In genomic region chr1:16903458-16903796, GRCh38 we compare ENCODE assay signal across 9 cellular contexts. TPM values are rescaled to one million over a fixed set of nuclear protein-coding genes. Genes with fewer than 3 reads are reported as not detected.
A peak's percentile ranks its signal among the peaks of the same experiment; 100 is the strongest.
DNase-seq lines count a peak whose midpoint lies in the region; ATAC-seq and TF ChIP-seq lines count a peak whose summit lies in the region.
"Had no signal": no experiment of that assay in that cellular context is flagged by ENCODE, and none has a peak within 500 bp of the region (broad histone marks: within the 10 kb centered on the region; RNA-seq: fewer than 3 reads in every experiment).

No MANE protein-coding gene starts in this region.

- H2AK5ac ChIP-seq in trophoblast cell (ENCODE audit: low read length) = no peak overlapping the region

- H4K91ac ChIP-seq in trophoblast cell (ENCODE audit: low read depth, low read length) = no peak overlapping the region

- DNase-seq in CD4-positive, alpha-beta T cell = no peak
- DNase-seq in MM.1S (no peak), epithelial cell of esophagus (ENCODE audit: low read depth) (no peak), trophoblast cell (no peak), NCI-H446 (lab: John Stamatoyannopoulos, UW) (no peak), MV-4-11 (lab: John Stamatoyannopoulos, UW) (no peak), middle frontal gyrus (ENCODE audit: extremely low spot score, low spot score) (no peak)

- H4K12ac ChIP-seq in trophoblast cell (ENCODE audit: low read depth, low read length) = no peak overlapping the region

- peaks cover 35% of the 10 kb centered on the region for H3K4me1 Mint-ChIP-seq in CD4-positive, alpha-beta T cell (ENCODE audit: low read depth)

- intact Hi-C loops in CD4-positive, alpha-beta T cell (cut with DNase I, micrococcal nuclease) = loop anchor here (5.0 to 10.0 kb wide), 2 partner anchors 149 to 1379 kb away; partner anchors contain the start of genes CASP9 (in 1 of the 2), DNAJC16 (in 1 of the 2) and SDHB (in 1 of the 2)

- no peaks in the 10 kb centered on the region for H3K9me3 Mint-ChIP-seq in CD4-positive, alpha-beta T cell
- H3K9me3 Mint-ChIP-seq: activated naive CD4-positive, alpha-beta T cell treated with anti-CD3 and anti-CD28 coated beads, Interleukin-2, amount 50 U/mL, for 72 hours had no signal

- H3K27ac ChIP-seq in CD4-positive, alpha-beta T cell (ENCODE audit: low read depth, low read length) = peak overlapping the region; percentile 98
- H3K27ac ChIP-seq in MM.1S (ENCODE audit: low read length) (peak overlapping the region; percentile 88; the same call in 1 of the 2 replicates), trophoblast cell (ENCODE audit: low read depth, low read length) (peak overlapping the region; percentile 84)

- no peaks in the 10 kb centered on the region for H3K9me2 ChIP-seq in MM.1S (replicated peaks; ENCODE audit: insufficient read depth, low read length)

- no peak overlapping the region for H2BK120ac ChIP-seq in trophoblast cell (ENCODE audit: insufficient read depth, low read length, poor library complexity)

- H3K23ac ChIP-seq in trophoblast cell (ENCODE audit: low read length) = no peak overlapping the region

- no peak for ATAC-seq in CD4-positive, alpha-beta T cell (ENCODE audit: poor library complexity)
- ATAC-seq in HG02588 (IDR thresholded peaks at IDR 0.05; ENCODE audit: unreplicated experiment) = no peak

- TF ChIP-seq CTCF in CD4-positive, alpha-beta T cell (IDR thresholded peaks at IDR 0.05) = no peak
- TF ChIP-seq CTCF in MM.1S (IDR thresholded peaks at IDR 0.05; ENCODE audit: low read length) = no peak
- TF ChIP-seq CTCF in epithelial cell of esophagus (IDR thresholded peaks at IDR 0.05; ENCODE audit: insufficient read depth, low read depth, low read length, missing control alignments) = no peak

- no peak overlapping the region for H2BK5ac ChIP-seq in trophoblast cell (ENCODE audit: low read depth, low read length, poor library complexity)

- H3K4me3 Mint-ChIP-seq in CD4-positive, alpha-beta T cell = no peak overlapping the region

- peaks cover 7% of the 10 kb centered on the region for H3K79me1 ChIP-seq in trophoblast cell (ENCODE audit: low read length)

- H3K79me2 ChIP-seq in MM.1S (ENCODE audit: low read length) (no peaks in the 10 kb centered on the region), trophoblast cell (ENCODE audit: control insufficient read depth, insufficient read depth, low read length, poor library complexity) (peaks cover 2% of the 10 kb centered on the region)

- H3K18ac ChIP-seq in trophoblast cell (ENCODE audit: low read length) = no peak overlapping the region

- H3K4me1 ChIP-seq in MM.1S (ENCODE audit: low read length) = peaks cover 40% of the 10 kb centered on the region
- peaks cover 0 to 4% of the 10 kb centered on the region in 2 experiments for H3K4me1 ChIP-seq in trophoblast cell (ENCODE audit: control insufficient read depth in 1 of 2, insufficient read depth in 2 of 2, low read length in 2 of 2)

- peaks cover 12% of the 10 kb centered on the region for H3K9me3 ChIP-seq in CD4-positive, alpha-beta T cell (ENCODE audit: control insufficient read depth, low read length)
- H3K9me3 ChIP-seq in MM.1S (replicated peaks; ENCODE audit: insufficient read depth, low read length) (no peaks in the 10 kb centered on the region), trophoblast cell (ENCODE audit: insufficient read depth, low read depth, low read length) (no peaks in the 10 kb centered on the region)

- no peak overlapping the region for H2BK12ac ChIP-seq in trophoblast cell (ENCODE audit: low read length)

- H3K27me3 Mint-ChIP-seq in CD4-positive, alpha-beta T cell = no peaks in the 10 kb centered on the region

- no peaks in the 10 kb centered on the region for H3K27me3 ChIP-seq in CD4-positive, alpha-beta T cell (ENCODE audit: control insufficient read depth, insufficient read depth, low read length)
- H3K27me3 ChIP-seq in MM.1S (replicated peaks; ENCODE audit: insufficient read depth, low read length) (no peaks in the 10 kb centered on the region), trophoblast cell (ENCODE audit: insufficient read depth, low read length) (no peaks in the 10 kb centered on the region)

- no peak overlapping the region for H4K8ac ChIP-seq in trophoblast cell (ENCODE audit: low read depth, low read length)

- H3K36me3 ChIP-seq in MM.1S (replicated peaks; ENCODE audit: insufficient read depth, low read length) (no peaks in the 10 kb centered on the region), trophoblast cell (ENCODE audit: control insufficient read depth in 1 of 2, insufficient read depth in 2 of 2, low read length in 2 of 2) (no peaks in the 10 kb centered on the region)

- H3K4me3 ChIP-seq in MM.1S (ENCODE audit: low read length) = peak overlapping the region; percentile 53
- H3K4me3 ChIP-seq in epithelial cell of esophagus (ENCODE audit: low read length) = peak overlapping the region; percentile 86
- H3K4me3 ChIP-seq in trophoblast cell (ENCODE audit: low read depth, low read length) = no peak overlapping the region

- peak overlapping the region; percentile 98 for H3K9ac ChIP-seq in MM.1S (ENCODE audit: low read length)
- no peak overlapping the region for H3K9ac ChIP-seq in trophoblast cell (ENCODE audit: low read length)

- H3K14ac ChIP-seq in trophoblast cell (ENCODE audit: low read length) = no peak overlapping the region

- H2AFZ ChIP-seq in MM.1S (ENCODE audit: low read length) (peak overlapping the region; percentile 79), trophoblast cell (ENCODE audit: insufficient read depth, low read length, poor library complexity) (no peak overlapping the region)

- peaks cover 39% of the 10 kb centered on the region for H3F3A ChIP-seq in MM.1S (ENCODE audit: insufficient read depth, low read length)

- H3K4me2 ChIP-seq in MM.1S (ENCODE audit: low read depth, low read length) = peak overlapping the region; percentile 76
- peak overlapping the region; percentile 57 for H3K4me2 ChIP-seq in trophoblast cell (ENCODE audit: low read length)

- no peak overlapping the region for H3K27ac Mint-ChIP-seq in CD4-positive, alpha-beta T cell
- H3K27ac Mint-ChIP-seq: activated naive CD4-positive, alpha-beta T cell treated with anti-CD3 and anti-CD28 coated beads, Interleukin-2, amount 50 U/mL, for 72 hours had no signal

- POLR2A ChIA-PET in CD4-positive, alpha-beta T cell (lab: Charles Lee) = interaction anchor here (0.6 to 4.5 kb wide), 9 partner anchors 7 to 1077 kb away, joined by 3 to 73 read pairs (median 9); partner anchors contain the start of genes RNU1-2 and SPEN

- CTCF ChIA-PET in CD4-positive, alpha-beta T cell (lab: Charles Lee) = interaction anchor here (1.1 kb wide), 1 partner anchor 8 kb away, joined by 3 read pairs; no protein-coding TSS in a partner anchor

- peaks cover 5% of the 10 kb centered on the region for H3K36me3 Mint-ChIP-seq in CD4-positive, alpha-beta T cell (ENCODE audit: low read depth)
- H3K36me3 Mint-ChIP-seq: activated naive CD4-positive, alpha-beta T cell treated with anti-CD3 and anti-CD28 coated beads, Interleukin-2, amount 50 U/mL, for 72 hours had no signal

- no peak overlapping the region for H3K4ac ChIP-seq in trophoblast cell (ENCODE audit: low read depth, low read length)

- H4K20me1 ChIP-seq in MM.1S (ENCODE audit: insufficient read depth, low read length) = no peaks in the 10 kb centered on the region

RNA-seq across cellular contexts. Expression of gene RNU1-2, which starts 7.6 kb away (rescaled TPM):
- total RNA-seq in CD4-positive, alpha-beta T cell = 1,000 to 10,000 TPM; 4,982 to 5,937 TPM
- not detected in 2 replicates for polyA plus RNA-seq in trophoblast cell (2013)

RNA-seq across cellular contexts. Expression of gene CROCC, which starts 18.3 kb away (rescaled TPM):
- 10 to 100 TPM; 47.4 to 49.7 TPM for total RNA-seq in CD4-positive, alpha-beta T cell
- polyA plus RNA-seq in trophoblast cell (2013) = 6.2 TPM in 2 replicates
